In genomic region chr20:60249436-60249835, GRCh38 we compare ENCODE assay signal across 14 cellular contexts.
A peak's percentile ranks its signal among the peaks of the same experiment; 100 is the strongest.
DNase-seq lines count a peak whose midpoint lies in the region; TF ChIP-seq lines count a peak whose summit lies in the region.
"Had no signal": no experiment of that assay in that cellular context is flagged by ENCODE, and none has a peak within 500 bp of the region (broad histone marks: within the 10 kb centered on the region; RNA-seq: fewer than 3 reads in every experiment).

No MANE protein-coding gene starts in this region.

- H3K9ac ChIP-seq in MM.1S (ENCODE audit: low read length) = no peak overlapping the region
- H3K9ac ChIP-seq: BLaER1 had no signal

- H2AFZ ChIP-seq in MM.1S (ENCODE audit: low read length) = no peak overlapping the region

- H3F3A ChIP-seq in MM.1S (ENCODE audit: insufficient read depth, low read length) = no peaks in the 10 kb centered on the region

- H3K27me3 ChIP-seq in MM.1S (replicated peaks; ENCODE audit: insufficient read depth, low read length) = no peaks in the 10 kb centered on the region
- H3K27me3 ChIP-seq in testis = no peaks in the 10 kb centered on the region

- no peaks in the 10 kb centered on the region for H3K79me2 ChIP-seq in MM.1S (ENCODE audit: low read length)

- H3K4me3 Mint-ChIP-seq in HFFc6 = peak overlapping the region; percentile 79
- H3K4me3 Mint-ChIP-seq in activated CD4-positive, alpha-beta T cell treated with anti-CD3 and anti-CD28 coated beads, Interleukin-2, amount 10 ng/mL, durations not matched to agents 7 days and 5 days = no peak overlapping the region
- H3K4me3 Mint-ChIP-seq: activated T-helper 1 cell treated with anti-CD3 and anti-CD28 coated beads, Interleukin-12 subunit alpha, Interleukin-12 subunit beta, Interleukin-2, Interleukin-4 antibody, amounts not matched to agents 30 ng/mL and 10 ng/mL and 1 ng/mL, durations not matched to agents 14 hours and 24 hours and 36 hours; nephron had no signal

- no peak overlapping the region for H3K27ac ChIP-seq in MM.1S (ENCODE audit: low read length)
- H3K27ac ChIP-seq in testis = no peak overlapping the region
- H3K27ac ChIP-seq: BLaER1, coronary artery had no signal

- H3K9me3 Mint-ChIP-seq in HFFc6 = no peaks in the 10 kb centered on the region
- no peaks in the 10 kb centered on the region for H3K9me3 Mint-ChIP-seq in activated CD4-positive, alpha-beta T cell treated with anti-CD3 and anti-CD28 coated beads, Interleukin-2, amount 10 ng/mL, durations not matched to agents 7 days and 5 days
- H3K9me3 Mint-ChIP-seq: activated T-helper 1 cell treated with anti-CD3 and anti-CD28 coated beads, Interleukin-12 subunit alpha, Interleukin-12 subunit beta, Interleukin-2, Interleukin-4 antibody, amounts not matched to agents 30 ng/mL and 10 ng/mL and 1 ng/mL, durations not matched to agents 14 hours and 24 hours and 36 hours; nephron had no signal

- H3K9me3 ChIP-seq in MM.1S (replicated peaks; ENCODE audit: insufficient read depth, low read length) = no peaks in the 10 kb centered on the region
- H3K9me3 ChIP-seq in testis = no peaks in the 10 kb centered on the region

- POLR2A ChIA-PET in activated CD4-positive, alpha-beta T cell treated with anti-CD3 and anti-CD28 coated beads, Interleukin-2, amount 10 ng/mL, durations not matched to agents 7 days and 5 days (lab: Charles Lee) = no interaction called here

- DNase-seq in A172 (ENCODE audit: low spot score) (peak; percentile 96), HFFc6 (peak; percentile 99), amniotic epithelial cell (ENCODE audit: low read depth) (peak; percentile 73), iPS-NIHi7 (ENCODE audit: extremely low spot score) (peak; percentile 25), MM.1S (no peak), testis (no peak)
- no peak for DNase-seq in activated CD4-positive, alpha-beta T cell treated with anti-CD3 and anti-CD28 coated beads, Interleukin-2, amount 10 ng/mL, durations not matched to agents 7 days and 5 days
- DNase-seq in activated naive CD4-positive, alpha-beta T cell treated with Interleukin-2 at 50 U/mL for 16 hours = no peak
- DNase-seq: NCI-H2081; stimulated activated CD4-positive, alpha-beta T cell treated with anti-CD3 and anti-CD28 coated beads, Interleukin-1b, Interleukin-23, amount 100 ng/mL, for 48 hours had no signal

- intact Hi-C loops in testis (cut with DNase I; ENCODE audit: low total_unique reads) = no loop called here

- no peaks in the 10 kb centered on the region for H3K4me1 ChIP-seq in MM.1S (ENCODE audit: low read length)
- no peaks in the 10 kb centered on the region for H3K4me1 ChIP-seq in testis

- 83 to 94% methylated on average over 8 of the region's 8 CpGs for WGBS in testis, 2 donors

- H3K27ac Mint-ChIP-seq in HFFc6 = peak overlapping the region; percentile 92
- no peak overlapping the region for H3K27ac Mint-ChIP-seq in activated CD4-positive, alpha-beta T cell treated with anti-CD3 and anti-CD28 coated beads, Interleukin-2, amount 10 ng/mL, durations not matched to agents 7 days and 5 days
- H3K27ac Mint-ChIP-seq: activated T-helper 1 cell treated with anti-CD3 and anti-CD28 coated beads, Interleukin-12 subunit alpha, Interleukin-12 subunit beta, Interleukin-2, Interleukin-4 antibody, amounts not matched to agents 30 ng/mL and 10 ng/mL and 1 ng/mL, durations not matched to agents 14 hours and 24 hours and 36 hours; nephron had no signal

- H3K4me3 ChIP-seq in MM.1S (ENCODE audit: low read length) (no peak overlapping the region), testis (no peak overlapping the region)
- H3K4me3 ChIP-seq: BLaER1, coronary artery had no signal

- TF ChIP-seq POLR2A in testis (IDR thresholded peaks at IDR 0.05) = no peak

- no peak overlapping the region for H3K4me2 ChIP-seq in MM.1S (ENCODE audit: low read depth, low read length)
- H3K4me2 ChIP-seq: BLaER1 had no signal

- H3K36me3 ChIP-seq in MM.1S (replicated peaks; ENCODE audit: insufficient read depth, low read length) (no peaks in the 10 kb centered on the region), testis (ENCODE audit: low read depth, missing control alignments) (no peaks in the 10 kb centered on the region)
- H3K36me3 ChIP-seq: BLaER1 had no signal

- H3K27me3 Mint-ChIP-seq in HFFc6 (ENCODE audit: insufficient read depth) = no peaks in the 10 kb centered on the region; the same call in none of the 2 replicates
- H3K27me3 Mint-ChIP-seq in activated CD4-positive, alpha-beta T cell treated with anti-CD3 and anti-CD28 coated beads, Interleukin-2, amount 10 ng/mL, durations not matched to agents 7 days and 5 days = no peaks in the 10 kb centered on the region

- H3K36me3 Mint-ChIP-seq in HFFc6 (ENCODE audit: low read depth) = peaks cover 6% of the 10 kb centered on the region
- no peaks in the 10 kb centered on the region for H3K36me3 Mint-ChIP-seq in activated CD4-positive, alpha-beta T cell treated with anti-CD3 and anti-CD28 coated beads, Interleukin-2, amount 10 ng/mL, durations not matched to agents 7 days and 5 days (ENCODE audit: low read depth)

- H3K9me2 ChIP-seq in MM.1S (replicated peaks; ENCODE audit: insufficient read depth, low read length) = no peaks in the 10 kb centered on the region

- TF ChIP-seq CTCF in HFFc6 (IDR thresholded peaks at IDR 0.05) (no peak), MM.1S (IDR thresholded peaks at IDR 0.05; ENCODE audit: low read length) (no peak), testis (IDR thresholded peaks at IDR 0.05) (no peak)

- no peaks in the 10 kb centered on the region for H4K20me1 ChIP-seq in MM.1S (ENCODE audit: insufficient read depth, low read length)
- H4K20me1 ChIP-seq: BLaER1 had no signal

- CTCF ChIA-PET in activated CD4-positive, alpha-beta T cell treated with anti-CD3 and anti-CD28 coated beads, Interleukin-2, amount 10 ng/mL, durations not matched to agents 7 days and 5 days (lab: Charles Lee) = no interaction called here

- H3K4me1 Mint-ChIP-seq in HFFc6 (ENCODE audit: low read depth) = peaks cover 62% of the 10 kb centered on the region
- H3K4me1 Mint-ChIP-seq in activated CD4-positive, alpha-beta T cell treated with anti-CD3 and anti-CD28 coated beads, Interleukin-2, amount 10 ng/mL, durations not matched to agents 7 days and 5 days = no peaks in the 10 kb centered on the region
- H3K4me1 Mint-ChIP-seq: nephron had no signal

Comparison
In these comparisons a context has a peak if more than half of its experiments do, and no peak if none do; other contexts are left out.
1. DNase-seq: peak in A172 (single experiment), HFFc6 (single experiment), amniotic epithelial cell (single experiment) and iPS-NIHi7 (single experiment); none in MM.1S (single experiment), testis (single experiment), activated CD4-positive, alpha-beta T cell treated with anti-CD3 and anti-CD28 coated beads, Interleukin-2, amount 10 ng/mL, durations not matched to agents 7 days and 5 days (single experiment) and activated naive CD4-positive, alpha-beta T cell treated with Interleukin-2 at 50 U/mL for 16 hours (single experiment).